ENCODE assay signal across 1 cellular context in the genomic region with DNA sequence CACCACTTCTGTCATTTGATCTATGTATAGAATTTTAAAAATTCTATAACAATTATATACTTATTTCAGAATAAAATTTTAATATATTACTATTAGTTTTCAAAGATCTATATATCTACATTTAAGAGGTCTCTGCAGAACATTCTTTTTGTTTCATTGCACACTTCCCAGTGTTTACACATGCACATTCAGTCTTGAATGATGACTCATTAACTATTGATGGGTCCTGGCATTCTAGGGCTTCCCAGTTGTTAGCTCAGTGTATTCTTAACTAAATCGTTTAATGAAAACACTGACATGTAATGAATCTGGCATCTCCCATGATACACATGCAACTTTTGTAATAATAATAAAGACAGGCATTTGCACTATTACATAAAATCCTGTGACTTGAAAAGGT.
TF ChIP-seq lines count a peak whose summit lies in the region.

No MANE protein-coding gene starts in this region.

TF ChIP-seq in HepG2, 621 proteins besides CTCF, POLR2A, EP300 and RAD21 (continued from another document):
- TF ChIP-seq CERS6 (CRISPR knock-in tag; IDR thresholded peaks at IDR 0.05) (no peak), ZNF792 (CRISPR knock-in tag; IDR thresholded peaks at IDR 0.05) (no peak), NKX3-1 (CRISPR knock-in tag; IDR thresholded peaks at IDR 0.05) (no peak), SRSF1 (optimal IDR thresholded peaks at IDR 0.05; ENCODE audit: low read depth, low read length) (no peak), MYC (CRISPR knock-in tag; IDR thresholded peaks at IDR 0.05; ENCODE audit: borderline replicate concordance) (no peak), TRIM24 (CRISPR knock-in tag; IDR thresholded peaks at IDR 0.05) (no peak), ERF (CRISPR knock-in tag; IDR thresholded peaks at IDR 0.05) (no peak)
- TF ChIP-seq, protein P1, sequence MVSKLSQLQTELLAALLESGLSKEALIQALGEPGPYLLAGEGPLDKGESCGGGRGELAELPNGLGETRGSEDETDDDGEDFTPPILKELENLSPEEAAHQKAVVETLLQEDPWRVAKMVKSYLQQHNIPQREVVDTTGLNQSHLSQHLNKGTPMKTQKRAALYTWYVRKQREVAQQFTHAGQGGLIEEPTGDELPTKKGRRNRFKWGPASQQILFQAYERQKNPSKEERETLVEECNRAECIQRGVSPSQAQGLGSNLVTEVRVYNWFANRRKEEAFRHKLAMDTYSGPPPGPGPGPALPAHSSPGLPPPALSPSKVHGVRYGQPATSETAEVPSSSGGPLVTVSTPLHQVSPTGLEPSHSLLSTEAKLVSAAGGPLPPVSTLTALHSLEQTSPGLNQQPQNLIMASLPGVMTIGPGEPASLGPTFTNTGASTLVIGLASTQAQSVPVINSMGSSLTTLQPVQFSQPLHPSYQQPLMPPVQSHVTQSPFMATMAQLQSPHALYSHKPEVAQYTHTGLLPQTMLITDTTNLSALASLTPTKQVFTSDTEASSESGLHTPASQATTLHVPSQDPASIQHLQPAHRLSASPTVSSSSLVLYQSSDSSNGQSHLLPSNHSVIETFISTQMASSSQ (IDR thresholded peaks at IDR 0.05; ENCODE audit: low read depth) = no peak
- TF ChIP-seq, protein P1 (CRISPR knock-in tag; IDR thresholded peaks at IDR 0.05; ENCODE audit: borderline replicate concordance) = no peak
